ENCODE assay signal across 2 cellular contexts in genomic region chr7:128105228-128106022, GRCh38.
A peak's percentile ranks its signal among the peaks of the same experiment; 100 is the strongest.
TF ChIP-seq lines count a peak whose summit lies in the region.

No MANE protein-coding gene starts in this region.

TF ChIP-seq in GM12891, 5 proteins besides CTCF, POLR2A, EP300 and RAD21 (continued from another document):
- TF ChIP-seq PAX5 (IDR thresholded peaks at IDR 0.05; ENCODE audit: insufficient read depth, low read length, severe bottlenecking) (no peak), POLR2AphosphoS5 (IDR thresholded peaks at IDR 0.05; ENCODE audit: low read depth, low read length) (peak; percentile 22; the same call in 1 of the 2 replicates), TAF1 (IDR thresholded peaks at IDR 0.05; ENCODE audit: low read depth, low read length) (no peak)
TF ChIP-seq in GM12891: peak in this region for 1.

TF ChIP-seq in K562, 482 proteins besides CTCF, POLR2A, EP300 and RAD21 (continues in another document):
- TF ChIP-seq ZNF134 (CRISPR knock-in tag; conservative IDR thresholded peaks at IDR 0.05) (no peak), PCBP2 (IDR thresholded peaks at IDR 0.05; ENCODE audit: low read depth, low read length, poor library complexity, severe bottlenecking) (no peak), ZBED1 (IDR thresholded peaks at IDR 0.05) (no peak), POLR2AphosphoS2 (IDR thresholded peaks at IDR 0.05; ENCODE audit: low read length) (peak; percentile 74), MAFG (tag; conservative IDR thresholded peaks at IDR 0.05) (no peak), ELF1 (tag; IDR thresholded peaks at IDR 0.05) (no peak), ZNF79 (CRISPR knock-in tag; IDR thresholded peaks at IDR 0.05; ENCODE audit: low read depth) (no peak), POLR2B (IDR thresholded peaks at IDR 0.05; ENCODE audit: low read depth, partially characterized antibody) (peak; percentile 55), ZNF445 (CRISPR knock-in tag; IDR thresholded peaks at IDR 0.05; ENCODE audit: low read depth) (no peak), BRCA1 (IDR thresholded peaks at IDR 0.05) (no peak), BRCA1 (CRISPR knock-in tag; IDR thresholded peaks at IDR 0.05) (no peak), ZNF780A (CRISPR knock-in tag; IDR thresholded peaks at IDR 0.05) (peak; percentile 8; the same call in 1 of the 2 replicates), STAT5A (IDR thresholded peaks at IDR 0.05; ENCODE audit: borderline replicate concordance, low read length) (no peak), MBD1 (CRISPR knock-in tag; IDR thresholded peaks at IDR 0.05) (no peak), OTX1 (CRISPR knock-in tag; IDR thresholded peaks at IDR 0.05) (no peak), YY1 (IDR thresholded peaks at IDR 0.05; ENCODE audit: borderline replicate concordance in 1 of 3, control insufficient read depth in 1 of 3, extremely low read depth in 1 of 3, insufficient read depth in 3 of 3, insufficient read length in 1 of 3, insufficient replicate concordance in 2 of 3, low read depth in 1 of 3, low read length in 2 of 3) (peak in 1 of 3 experiments; percentile 27), RBM22 (IDR thresholded peaks at IDR 0.05; ENCODE audit: low read depth, low read length, poor library complexity, severe bottlenecking) (peak; percentile 69), HDAC3 (IDR thresholded peaks at IDR 0.05; ENCODE audit: borderline replicate concordance, partially characterized antibody) (no peak), SMAD1 (IDR thresholded peaks at IDR 0.05; ENCODE audit: low read depth, low read length, partially characterized antibody) (peak; percentile 18), CBX1 (IDR thresholded peaks at IDR 0.05; ENCODE audit: low read depth) (no peak), TCF7L2 (IDR thresholded peaks at IDR 0.05; ENCODE audit: low read depth, low read length) (no peak), POLR2G (IDR thresholded peaks at IDR 0.05; ENCODE audit: low read depth, low read length) (peak; percentile 73)
- TF ChIP-seq, protein P1, sequence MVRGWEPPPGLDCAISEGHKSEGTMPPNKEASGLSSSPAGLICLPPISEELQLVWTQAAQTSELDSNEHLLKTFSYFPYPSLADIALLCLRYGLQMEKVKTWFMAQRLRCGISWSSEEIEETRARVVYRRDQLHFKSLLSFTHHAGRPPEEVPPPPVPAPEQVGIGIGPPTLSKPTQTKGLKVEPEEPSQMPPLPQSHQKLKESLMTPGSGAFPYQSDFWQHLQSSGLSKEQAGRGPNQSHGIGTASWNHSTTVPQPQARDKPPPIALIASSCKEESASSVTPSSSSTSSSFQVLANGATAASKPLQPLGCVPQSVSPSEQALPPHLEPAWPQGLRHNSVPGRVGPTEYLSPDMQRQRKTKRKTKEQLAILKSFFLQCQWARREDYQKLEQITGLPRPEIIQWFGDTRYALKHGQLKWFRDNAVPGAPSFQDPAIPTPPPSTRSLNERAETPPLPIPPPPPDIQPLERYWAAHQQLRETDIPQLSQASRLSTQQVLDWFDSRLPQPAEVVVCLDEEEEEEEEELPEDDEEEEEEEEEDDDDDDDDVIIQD (CRISPR knock-in tag; IDR thresholded peaks at IDR 0.05), result no peak
- TF ChIP-seq, protein P2, sequence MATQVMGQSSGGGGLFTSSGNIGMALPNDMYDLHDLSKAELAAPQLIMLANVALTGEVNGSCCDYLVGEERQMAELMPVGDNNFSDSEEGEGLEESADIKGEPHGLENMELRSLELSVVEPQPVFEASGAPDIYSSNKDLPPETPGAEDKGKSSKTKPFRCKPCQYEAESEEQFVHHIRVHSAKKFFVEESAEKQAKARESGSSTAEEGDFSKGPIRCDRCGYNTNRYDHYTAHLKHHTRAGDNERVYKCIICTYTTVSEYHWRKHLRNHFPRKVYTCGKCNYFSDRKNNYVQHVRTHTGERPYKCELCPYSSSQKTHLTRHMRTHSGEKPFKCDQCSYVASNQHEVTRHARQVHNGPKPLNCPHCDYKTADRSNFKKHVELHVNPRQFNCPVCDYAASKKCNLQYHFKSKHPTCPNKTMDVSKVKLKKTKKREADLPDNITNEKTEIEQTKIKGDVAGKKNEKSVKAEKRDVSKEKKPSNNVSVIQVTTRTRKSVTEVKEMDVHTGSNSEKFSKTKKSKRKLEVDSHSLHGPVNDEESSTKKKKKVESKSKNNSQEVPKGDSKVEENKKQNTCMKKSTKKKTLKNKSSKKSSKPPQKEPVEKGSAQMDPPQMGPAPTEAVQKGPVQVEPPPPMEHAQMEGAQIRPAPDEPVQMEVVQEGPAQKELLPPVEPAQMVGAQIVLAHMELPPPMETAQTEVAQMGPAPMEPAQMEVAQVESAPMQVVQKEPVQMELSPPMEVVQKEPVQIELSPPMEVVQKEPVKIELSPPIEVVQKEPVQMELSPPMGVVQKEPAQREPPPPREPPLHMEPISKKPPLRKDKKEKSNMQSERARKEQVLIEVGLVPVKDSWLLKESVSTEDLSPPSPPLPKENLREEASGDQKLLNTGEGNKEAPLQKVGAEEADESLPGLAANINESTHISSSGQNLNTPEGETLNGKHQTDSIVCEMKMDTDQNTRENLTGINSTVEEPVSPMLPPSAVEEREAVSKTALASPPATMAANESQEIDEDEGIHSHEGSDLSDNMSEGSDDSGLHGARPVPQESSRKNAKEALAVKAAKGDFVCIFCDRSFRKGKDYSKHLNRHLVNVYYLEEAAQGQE (CRISPR knock-in tag; IDR thresholded peaks at IDR 0.05; ENCODE audit: low read depth), result 0 out of 2 replicates have a peak, but pooled peaks have one; percentile 7
- TF ChIP-seq, protein P3, sequence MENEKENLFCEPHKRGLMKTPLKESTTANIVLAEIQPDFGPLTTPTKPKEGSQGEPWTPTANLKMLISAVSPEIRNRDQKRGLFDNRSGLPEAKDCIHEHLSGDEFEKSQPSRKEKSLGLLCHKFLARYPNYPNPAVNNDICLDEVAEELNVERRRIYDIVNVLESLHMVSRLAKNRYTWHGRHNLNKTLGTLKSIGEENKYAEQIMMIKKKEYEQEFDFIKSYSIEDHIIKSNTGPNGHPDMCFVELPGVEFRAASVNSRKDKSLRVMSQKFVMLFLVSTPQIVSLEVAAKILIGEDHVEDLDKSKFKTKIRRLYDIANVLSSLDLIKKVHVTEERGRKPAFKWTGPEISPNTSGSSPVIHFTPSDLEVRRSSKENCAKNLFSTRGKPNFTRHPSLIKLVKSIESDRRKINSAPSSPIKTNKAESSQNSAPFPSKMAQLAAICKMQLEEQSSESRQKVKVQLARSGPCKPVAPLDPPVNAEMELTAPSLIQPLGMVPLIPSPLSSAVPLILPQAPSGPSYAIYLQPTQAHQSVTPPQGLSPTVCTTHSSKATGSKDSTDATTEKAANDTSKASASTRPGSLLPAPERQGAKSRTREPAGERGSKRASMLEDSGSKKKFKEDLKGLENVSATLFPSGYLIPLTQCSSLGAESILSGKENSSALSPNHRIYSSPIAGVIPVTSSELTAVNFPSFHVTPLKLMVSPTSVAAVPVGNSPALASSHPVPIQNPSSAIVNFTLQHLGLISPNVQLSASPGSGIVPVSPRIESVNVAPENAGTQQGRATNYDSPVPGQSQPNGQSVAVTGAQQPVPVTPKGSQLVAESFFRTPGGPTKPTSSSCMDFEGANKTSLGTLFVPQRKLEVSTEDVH (IDR thresholded peaks at IDR 0.05; ENCODE audit: low read depth, partially characterized antibody), result peak; percentile 72
- TF ChIP-seq, protein P4, sequence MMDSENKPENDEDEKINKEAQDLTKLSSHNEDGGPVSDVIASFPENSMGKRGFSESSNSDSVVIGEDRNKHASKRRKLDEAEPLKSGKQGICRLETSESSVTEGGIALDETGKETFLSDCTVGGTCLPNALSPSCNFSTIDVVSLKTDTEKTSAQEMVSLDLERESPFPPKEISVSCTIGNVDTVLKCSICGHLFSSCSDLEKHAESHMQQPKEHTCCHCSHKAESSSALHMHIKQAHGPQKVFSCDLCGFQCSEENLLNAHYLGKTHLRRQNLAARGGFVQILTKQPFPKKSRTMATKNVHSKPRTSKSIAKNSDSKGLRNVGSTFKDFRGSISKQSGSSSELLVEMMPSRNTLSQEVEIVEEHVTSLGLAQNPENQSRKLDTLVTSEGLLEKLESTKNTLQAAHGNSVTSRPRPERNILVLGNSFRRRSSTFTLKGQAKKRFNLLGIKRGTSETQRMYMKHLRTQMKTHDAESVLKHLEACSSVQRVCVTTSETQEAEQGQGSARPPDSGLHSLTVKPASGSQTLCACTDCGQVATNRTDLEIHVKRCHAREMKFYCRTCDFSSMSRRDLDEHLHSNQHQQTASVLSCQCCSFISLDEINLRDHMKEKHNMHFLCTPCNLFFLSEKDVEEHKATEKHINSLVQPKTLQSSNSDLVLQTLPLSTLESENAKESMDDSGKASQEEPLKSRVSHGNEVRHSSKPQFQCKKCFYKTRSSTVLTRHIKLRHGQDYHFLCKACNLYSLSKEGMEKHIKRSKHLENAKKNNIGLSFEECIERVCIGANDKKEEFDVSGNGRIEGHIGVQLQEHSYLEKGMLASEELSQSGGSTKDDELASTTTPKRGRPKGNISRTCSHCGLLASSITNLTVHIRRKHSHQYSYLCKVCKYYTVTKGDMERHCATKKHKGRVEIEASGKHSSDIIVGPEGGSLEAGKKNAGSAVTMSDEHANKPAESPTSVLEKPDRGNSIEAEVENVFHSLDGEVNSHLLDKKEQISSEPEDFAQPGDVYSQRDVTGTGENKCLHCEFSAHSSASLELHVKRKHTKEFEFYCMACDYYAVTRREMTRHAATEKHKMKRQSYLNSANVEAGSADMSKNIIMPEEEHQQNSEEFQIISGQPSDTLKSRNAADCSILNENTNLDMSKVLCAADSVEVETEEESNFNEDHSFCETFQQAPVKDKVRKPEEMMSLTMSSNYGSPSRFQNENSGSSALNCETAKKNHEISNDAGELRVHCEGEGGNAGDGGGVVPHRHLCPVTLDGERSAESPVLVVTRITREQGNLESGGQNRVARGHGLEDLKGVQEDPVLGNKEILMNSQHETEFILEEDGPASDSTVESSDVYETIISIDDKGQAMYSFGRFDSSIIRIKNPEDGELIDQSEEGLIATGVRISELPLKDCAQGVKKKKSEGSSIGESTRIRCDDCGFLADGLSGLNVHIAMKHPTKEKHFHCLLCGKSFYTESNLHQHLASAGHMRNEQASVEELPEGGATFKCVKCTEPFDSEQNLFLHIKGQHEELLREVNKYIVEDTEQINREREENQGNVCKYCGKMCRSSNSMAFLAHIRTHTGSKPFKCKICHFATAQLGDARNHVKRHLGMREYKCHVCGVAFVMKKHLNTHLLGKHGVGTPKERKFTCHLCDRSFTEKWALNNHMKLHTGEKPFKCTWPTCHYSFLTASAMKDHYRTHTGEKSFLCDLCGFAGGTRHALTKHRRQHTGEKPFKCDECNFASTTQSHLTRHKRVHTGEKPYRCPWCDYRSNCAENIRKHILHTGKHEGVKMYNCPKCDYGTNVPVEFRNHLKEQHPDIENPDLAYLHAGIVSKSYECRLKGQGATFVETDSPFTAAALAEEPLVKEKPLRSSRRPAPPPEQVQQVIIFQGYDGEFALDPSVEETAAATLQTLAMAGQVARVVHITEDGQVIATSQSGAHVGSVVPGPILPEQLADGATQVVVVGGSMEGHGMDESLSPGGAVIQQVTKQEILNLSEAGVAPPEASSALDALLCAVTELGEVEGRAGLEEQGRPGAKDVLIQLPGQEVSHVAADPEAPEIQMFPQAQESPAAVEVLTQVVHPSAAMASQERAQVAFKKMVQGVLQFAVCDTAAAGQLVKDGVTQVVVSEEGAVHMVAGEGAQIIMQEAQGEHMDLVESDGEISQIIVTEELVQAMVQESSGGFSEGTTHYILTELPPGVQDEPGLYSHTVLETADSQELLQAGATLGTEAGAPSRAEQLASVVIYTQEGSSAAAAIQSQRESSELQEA (IDR thresholded peaks at IDR 0.05; ENCODE audit: low read depth), result no peak
- TF ChIP-seq, protein P5, sequence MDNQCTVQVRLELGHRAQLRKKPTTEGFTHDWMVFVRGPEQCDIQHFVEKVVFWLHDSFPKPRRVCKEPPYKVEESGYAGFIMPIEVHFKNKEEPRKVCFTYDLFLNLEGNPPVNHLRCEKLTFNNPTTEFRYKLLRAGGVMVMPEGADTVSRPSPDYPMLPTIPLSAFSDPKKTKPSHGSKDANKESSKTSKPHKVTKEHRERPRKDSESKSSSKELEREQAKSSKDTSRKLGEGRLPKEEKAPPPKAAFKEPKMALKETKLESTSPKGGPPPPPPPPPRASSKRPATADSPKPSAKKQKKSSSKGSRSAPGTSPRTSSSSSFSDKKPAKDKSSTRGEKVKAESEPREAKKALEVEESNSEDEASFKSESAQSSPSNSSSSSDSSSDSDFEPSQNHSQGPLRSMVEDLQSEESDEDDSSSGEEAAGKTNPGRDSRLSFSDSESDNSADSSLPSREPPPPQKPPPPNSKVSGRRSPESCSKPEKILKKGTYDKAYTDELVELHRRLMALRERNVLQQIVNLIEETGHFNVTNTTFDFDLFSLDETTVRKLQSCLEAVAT (IDR thresholded peaks at IDR 0.05), result no peak
- TF ChIP-seq, protein P6, sequence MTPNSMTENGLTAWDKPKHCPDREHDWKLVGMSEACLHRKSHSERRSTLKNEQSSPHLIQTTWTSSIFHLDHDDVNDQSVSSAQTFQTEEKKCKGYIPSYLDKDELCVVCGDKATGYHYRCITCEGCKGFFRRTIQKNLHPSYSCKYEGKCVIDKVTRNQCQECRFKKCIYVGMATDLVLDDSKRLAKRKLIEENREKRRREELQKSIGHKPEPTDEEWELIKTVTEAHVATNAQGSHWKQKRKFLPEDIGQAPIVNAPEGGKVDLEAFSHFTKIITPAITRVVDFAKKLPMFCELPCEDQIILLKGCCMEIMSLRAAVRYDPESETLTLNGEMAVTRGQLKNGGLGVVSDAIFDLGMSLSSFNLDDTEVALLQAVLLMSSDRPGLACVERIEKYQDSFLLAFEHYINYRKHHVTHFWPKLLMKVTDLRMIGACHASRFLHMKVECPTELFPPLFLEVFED (CRISPR knock-in tag; conservative IDR thresholded peaks at IDR 0.05), result 0 out of 2 replicates have a peak, but pooled peaks have one; percentile 4
